ENCODE assay signal across 18 cellular contexts in the genomic region with DNA sequence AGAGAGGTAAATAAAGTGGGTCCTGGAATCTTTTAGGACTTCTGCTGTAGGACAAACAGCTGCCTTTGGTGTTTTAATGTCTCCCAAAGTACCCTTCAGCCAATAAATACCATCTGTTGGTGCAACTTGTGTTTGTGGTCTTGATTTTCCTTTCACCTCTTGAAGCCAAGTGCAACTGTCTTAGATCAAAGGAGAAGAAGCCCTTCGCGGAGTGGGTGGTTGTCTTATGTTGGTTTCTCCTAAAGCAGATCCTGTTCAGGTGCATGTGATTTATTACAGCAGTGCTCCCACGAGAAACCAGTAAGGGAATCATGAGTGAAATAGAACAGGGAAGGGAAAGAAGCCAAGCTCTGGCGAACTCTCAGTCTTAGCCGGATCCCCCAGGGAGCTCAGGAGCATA. TPM values are rescaled to one million over a fixed set of nuclear protein-coding genes. Genes with fewer than 3 reads are reported as not detected.
DNase-seq lines count a peak whose midpoint lies in the region; TF ChIP-seq lines count a peak whose summit lies in the region.
"Had no signal": no experiment of that assay in that cellular context is flagged by ENCODE, and none has a peak within 500 bp of the region (broad histone marks: within the 10 kb centered on the region; RNA-seq: fewer than 3 reads in every experiment).

No MANE protein-coding gene starts in this region.

- H3K9me2 ChIP-seq in DOHH2 (replicated peaks; ENCODE audit: control insufficient read depth, low read length) = no peaks in the 10 kb centered on the region

- peaks cover 8% of the 10 kb centered on the region for H3K27me3 Mint-ChIP-seq in T-helper 2 cell treated with Interferon-gamma antibody and Interleukin-4, amounts not matched to agents 5 μg/mL and 100 μg/mL, for 36 hours (ENCODE audit: low read depth)

- TF ChIP-seq CTCF in DOHH2 (IDR thresholded peaks at IDR 0.05; ENCODE audit: low read depth, low read length, poor library complexity, severe bottlenecking) (no peak), left ventricle myocardium inferior (IDR thresholded peaks at IDR 0.05; ENCODE audit: borderline replicate concordance) (no peak)

- no peak overlapping the region for H3K27ac ChIP-seq in BLaER1
- 0 out of 2 replicates have a peak overlapping the region, but pooled peaks have one; percentile 4 for H3K27ac ChIP-seq in DOHH2 (ENCODE audit: low read depth, low read length)
- no peak overlapping the region for H3K27ac ChIP-seq in left ventricle myocardium inferior (replicated peaks)
- H3K27ac ChIP-seq: A549, GM23248 had no signal

- H3K9me3 ChIP-seq in BLaER1 (no peaks in the 10 kb centered on the region), DOHH2 (ENCODE audit: control insufficient read depth, insufficient read depth, low read length) (no peaks in the 10 kb centered on the region), left ventricle myocardium inferior (replicated peaks) (no peaks in the 10 kb centered on the region)
- H3K9me3 ChIP-seq: A549, BE2C had no signal

- no peak overlapping the region for H3K4me3 Mint-ChIP-seq in T-helper 2 cell treated with Interferon-gamma antibody and Interleukin-4, amounts not matched to agents 5 μg/mL and 100 μg/mL, for 36 hours
- H3K4me3 Mint-ChIP-seq: CD4-positive, alpha-beta memory T cell; H9 had no signal

- H3K27ac Mint-ChIP-seq in T-helper 2 cell treated with Interferon-gamma antibody and Interleukin-4, amounts not matched to agents 5 μg/mL and 100 μg/mL, for 36 hours = no peak overlapping the region
- H3K27ac Mint-ChIP-seq: CD4-positive, alpha-beta memory T cell had no signal

- no peaks in the 10 kb centered on the region for H4K20me1 ChIP-seq in BLaER1
- no peaks in the 10 kb centered on the region for H4K20me1 ChIP-seq in DOHH2 (ENCODE audit: control insufficient read depth, insufficient read depth, low read depth, low read length)

- H3K4me1 ChIP-seq in BLaER1 (peaks cover 35% of the 10 kb centered on the region), DOHH2 (ENCODE audit: control insufficient read depth, low read length) (peaks cover 54% of the 10 kb centered on the region), left ventricle myocardium inferior (no peaks in the 10 kb centered on the region)
- H3K4me1 ChIP-seq: BE2C had no signal

- peaks cover 19% of the 10 kb centered on the region for H3K79me2 ChIP-seq in DOHH2 (ENCODE audit: control insufficient read depth, low read length)

- H3K27me3 ChIP-seq in BLaER1 = no peaks in the 10 kb centered on the region
- no peaks in the 10 kb centered on the region for H3K27me3 ChIP-seq in DOHH2 (ENCODE audit: control insufficient read depth, low read length)
- peaks cover 58% of the 10 kb centered on the region for H3K27me3 ChIP-seq in left ventricle myocardium inferior (ENCODE audit: low read depth)
- no peaks in the 10 kb centered on the region for H3K27me3 ChIP-seq in H7 (ENCODE audit: control insufficient read depth, insufficient read depth, low read length)
- H3K27me3 ChIP-seq: BE2C had no signal

- H3K4me2 ChIP-seq in BLaER1 = peak overlapping the region; percentile 22; the same call in 1 of the 2 replicates
- H3K4me2 ChIP-seq in DOHH2 (ENCODE audit: low read length) = no peak overlapping the region
- H3K4me2 ChIP-seq: A549 had no signal

- DNase-seq in NCI-H524 treated with DMSO at 0.1 percent for 48 hours (lab: John Stamatoyannopoulos, UW) (peak; percentile 42), left ventricle myocardium inferior (no peak), H7 (no peak)
- no peak for DNase-seq in T-helper 2 cell treated with Interferon-gamma antibody and Interleukin-4, amounts not matched to agents 5 μg/mL and 100 μg/mL, for 36 hours (ENCODE audit: low spot score)
- DNase-seq: 8988T; ACHN; AML-193; BE2C; C1 segment of cervical spinal cord; Calu3; CD4-positive, alpha-beta memory T cell; COR-L47; DMS79; GM23248; H9 had no signal

- H3K36me3 ChIP-seq in BLaER1 (no peaks in the 10 kb centered on the region), DOHH2 (ENCODE audit: control insufficient read depth, low read length) (peaks cover 26% of the 10 kb centered on the region), left ventricle myocardium inferior (no peaks in the 10 kb centered on the region), H7 (replicated peaks; ENCODE audit: control insufficient read depth, insufficient read depth, low read length) (no peaks in the 10 kb centered on the region; the same call in 1 of the 2 replicates)
- H3K36me3 ChIP-seq: BE2C had no signal

- H3F3A ChIP-seq in DOHH2 (ENCODE audit: control insufficient read depth, insufficient read depth) = peaks cover 14% of the 10 kb centered on the region

- no peak overlapping the region for H3K9ac ChIP-seq in BLaER1
- H3K9ac ChIP-seq: GM23248 had no signal

- H3K36me3 Mint-ChIP-seq in T-helper 2 cell treated with Interferon-gamma antibody and Interleukin-4, amounts not matched to agents 5 μg/mL and 100 μg/mL, for 36 hours (ENCODE audit: low read depth) = no peaks in the 10 kb centered on the region

- H3K4me3 ChIP-seq in BLaER1 (no peak overlapping the region), DOHH2 (ENCODE audit: low read length) (no peak overlapping the region), left ventricle myocardium inferior (no peak overlapping the region), H7 (ENCODE audit: insufficient read depth, low read depth, low read length) (no peak overlapping the region)
- H3K4me3 ChIP-seq: A549, GM23248 had no signal

- no peaks in the 10 kb centered on the region for H3K9me3 Mint-ChIP-seq in T-helper 2 cell treated with Interferon-gamma antibody and Interleukin-4, amounts not matched to agents 5 μg/mL and 100 μg/mL, for 36 hours
- H3K9me3 Mint-ChIP-seq: H9 had no signal

- H3K4me1 Mint-ChIP-seq in T-helper 2 cell treated with Interferon-gamma antibody and Interleukin-4, amounts not matched to agents 5 μg/mL and 100 μg/mL, for 36 hours (ENCODE audit: low read depth) = no peaks in the 10 kb centered on the region

- intact Hi-C loops in left ventricle myocardium inferior (cut with micrococcal nuclease) = no loop called here

RNA-seq across cellular contexts. Expression of a gene that starts 27.7 kb away (rescaled TPM):
- total RNA-seq in left ventricle myocardium inferior = 0.77 TPM
- 0.33 and 0.59 TPM in 2 replicates for total RNA-seq in H7 (2014; rRNA removed; shearing (Covaris generic))
- total RNA-seq: Calu3; CD4-positive, alpha-beta memory T cell; GM23248 had no signal

RNA-seq across cellular contexts. Expression of a gene that starts 57.2 kb away (rescaled TPM):
- total RNA-seq in left ventricle myocardium inferior = 8.5 TPM
- total RNA-seq in H7 (2014; rRNA removed; shearing (Covaris generic)) = 10.4 and 13.2 TPM in 2 replicates
